Comparison of ENCODE assay signal across 21 cellular contexts in genomic region chr3:153623834-153624233, GRCh38.
DNase-seq lines count a peak whose midpoint lies in the region; ATAC-seq and TF ChIP-seq lines count a peak whose summit lies in the region.
"Had no signal": no experiment of that assay in that cellular context is flagged by ENCODE, and none has a peak within 500 bp of the region (broad histone marks: within the 10 kb centered on the region; RNA-seq: fewer than 3 reads in every experiment).

No MANE protein-coding gene starts in this region.

- TF ChIP-seq CTCF in MM.1S (IDR thresholded peaks at IDR 0.05; ENCODE audit: low read length) (no peak), uterus (IDR thresholded peaks at IDR 0.05) (no peak)

- no peaks in the 10 kb centered on the region for H3K9me2 ChIP-seq in MM.1S (replicated peaks; ENCODE audit: insufficient read depth, low read length)

- H3K27ac ChIP-seq in MM.1S (ENCODE audit: low read length) = peak overlapping the region; percentile 2; the same call in 1 of the 2 replicates
- H3K27ac ChIP-seq in uterus = no peak overlapping the region
- H3K27ac ChIP-seq: C4-2B, SJCRH30 had no signal

- peaks cover 79% of the 10 kb centered on the region for H3K4me1 ChIP-seq in MM.1S (ENCODE audit: low read length)
- no peaks in the 10 kb centered on the region for H3K4me1 ChIP-seq in uterus
- H3K4me1 ChIP-seq: SJCRH30 had no signal

- CTCF ChIA-PET in activated naive CD4-positive, alpha-beta T cell treated with anti-CD3 and anti-CD28 coated beads for 36 hours (lab: Charles Lee) = interaction anchor here (0.7 to 1.5 kb wide), 2 partner anchors 96 to 463 kb away, joined by 3 to 6 read pairs; no protein-coding TSS in a partner anchor

- peak; percentile 26 for ATAC-seq in activated T-helper 17 cell treated with anti-CD3 and anti-CD28 coated beads, Interleukin-2, amount 50 U/mL, for 72 hours (replicated peaks)
- ATAC-seq in stimulated activated naive CD8-positive, alpha-beta T cell treated with anti-CD3 and anti-CD28 coated beads, Interleukin-15, amount 100 ng/mL, for 72 hours = peak; percentile 46
- ATAC-seq: left colon, WTC11 had no signal

- no peak for DNase-seq in activated naive CD4-positive, alpha-beta T cell treated with anti-CD3 and anti-CD28 coated beads for 36 hours
- DNase-seq in activated naive CD4-positive, alpha-beta T cell (lab: John Stamatoyannopoulos, UW) = no peak
- DNase-seq in MM.1S (no peak), HuH-7 (ENCODE audit: low spot score) (no peak), uterus (no peak), middle frontal gyrus (ENCODE audit: extremely low spot score, low spot score) (no peak)
- DNase-seq in stimulated activated naive CD8-positive, alpha-beta T cell treated with anti-CD3 and anti-CD28 coated beads, Interleukin-15, amount 100 ng/mL, for 72 hours = no peak
- DNase-seq: ACHN, cerebellar nuclear complex, heart right ventricle, left colon, MG63, NCI-H1417 treated with DMSO at 0.1 percent for 48 hours, SJCRH30, spleen, upper lobe of left lung had no signal

- peak overlapping the region; percentile 8; the same call in 1 of the 2 replicates for H3K4me2 ChIP-seq in MM.1S (ENCODE audit: low read depth, low read length)

- H3K79me2 ChIP-seq in MM.1S (ENCODE audit: low read length) = no peaks in the 10 kb centered on the region

- H3K4me1 Mint-ChIP-seq in activated naive CD4-positive, alpha-beta T cell treated with anti-CD3 and anti-CD28 coated beads for 36 hours (ENCODE audit: low read depth) = peaks cover 70% of the 10 kb centered on the region
- H3K4me1 Mint-ChIP-seq in activated T-helper 17 cell treated with anti-CD3 and anti-CD28 coated beads, Interleukin-2, amount 50 U/mL, for 72 hours = peaks cover 55% of the 10 kb centered on the region
- H3K4me1 Mint-ChIP-seq in stimulated activated naive CD8-positive, alpha-beta T cell treated with anti-CD3 and anti-CD28 coated beads, Interleukin-15, amount 100 ng/mL, for 72 hours = peaks cover 69% of the 10 kb centered on the region

- peak overlapping the region; percentile 29 for H2AFZ ChIP-seq in MM.1S (ENCODE audit: low read length)

- no peaks in the 10 kb centered on the region; the same call in 1 of the 2 replicates for H3K9me3 ChIP-seq in MM.1S (replicated peaks; ENCODE audit: insufficient read depth, low read length)
- no peaks in the 10 kb centered on the region for H3K9me3 ChIP-seq in uterus
- H3K9me3 ChIP-seq: HAP-1, MG63, SJCRH30, upper lobe of left lung had no signal

- no peak for TF ChIP-seq POLR2A in uterus (IDR thresholded peaks at IDR 0.05)

- H3K9ac ChIP-seq in MM.1S (ENCODE audit: low read length) = no peak overlapping the region

- H3K27me3 ChIP-seq in MM.1S (replicated peaks; ENCODE audit: insufficient read depth, low read length) (no peaks in the 10 kb centered on the region), uterus (no peaks in the 10 kb centered on the region)
- H3K27me3 ChIP-seq: heart right ventricle, MG63, SJCRH30, spleen, upper lobe of left lung had no signal

- H4K20me1 ChIP-seq in MM.1S (ENCODE audit: insufficient read depth, low read length) = no peaks in the 10 kb centered on the region

- peaks cover 8% of the 10 kb centered on the region for H3K9me3 Mint-ChIP-seq in activated naive CD4-positive, alpha-beta T cell treated with anti-CD3 and anti-CD28 coated beads for 36 hours
- H3K9me3 Mint-ChIP-seq in activated T-helper 17 cell treated with anti-CD3 and anti-CD28 coated beads, Interleukin-2, amount 50 U/mL, for 72 hours = peaks cover 8% of the 10 kb centered on the region
- H3K9me3 Mint-ChIP-seq in stimulated activated naive CD8-positive, alpha-beta T cell treated with anti-CD3 and anti-CD28 coated beads, Interleukin-15, amount 100 ng/mL, for 72 hours = peaks cover 4 to 7% of the 10 kb centered on the region in 2 donors

- H3F3A ChIP-seq in MM.1S (ENCODE audit: insufficient read depth, low read length) = peaks cover 33% of the 10 kb centered on the region

- H3K36me3 ChIP-seq in MM.1S (replicated peaks; ENCODE audit: insufficient read depth, low read length) = no peaks in the 10 kb centered on the region
- no peaks in the 10 kb centered on the region for H3K36me3 ChIP-seq in uterus
- H3K36me3 ChIP-seq: HAP-1, heart right ventricle, MG63, SJCRH30, spleen, upper lobe of left lung had no signal

- peak overlapping the region; percentile 43 for H3K4me3 Mint-ChIP-seq in activated naive CD4-positive, alpha-beta T cell treated with anti-CD3 and anti-CD28 coated beads for 36 hours
- peak overlapping the region; percentile 78 for H3K4me3 Mint-ChIP-seq in activated T-helper 17 cell treated with anti-CD3 and anti-CD28 coated beads, Interleukin-2, amount 50 U/mL, for 72 hours
- H3K4me3 Mint-ChIP-seq in stimulated activated naive CD8-positive, alpha-beta T cell treated with anti-CD3 and anti-CD28 coated beads, Interleukin-15, amount 100 ng/mL, for 72 hours = peak overlapping the region; percentile 37 to 70
- H3K4me3 Mint-ChIP-seq: memory B cell, WTC11 had no signal

- H3K27ac Mint-ChIP-seq in activated naive CD4-positive, alpha-beta T cell treated with anti-CD3 and anti-CD28 coated beads for 36 hours = peak overlapping the region; percentile 95
- peak overlapping the region; percentile 97 for H3K27ac Mint-ChIP-seq in activated T-helper 17 cell treated with anti-CD3 and anti-CD28 coated beads, Interleukin-2, amount 50 U/mL, for 72 hours
- peak overlapping the region; percentile 95 to 97 for H3K27ac Mint-ChIP-seq in stimulated activated naive CD8-positive, alpha-beta T cell treated with anti-CD3 and anti-CD28 coated beads, Interleukin-15, amount 100 ng/mL, for 72 hours
- H3K27ac Mint-ChIP-seq: memory B cell, WTC11 had no signal

- intact Hi-C loops in activated naive CD4-positive, alpha-beta T cell treated with anti-CD3 and anti-CD28 coated beads for 36 hours (cut with micrococcal nuclease) = loop anchor here (1.0 to 10.0 kb wide), 10 partner anchors 19 to 1499 kb away; partner anchors contain the start of gene RAP2B
- intact Hi-C loops in uterus (cut with DNase I; ENCODE audit: low total_unique reads) = no loop called here

- H3K36me3 Mint-ChIP-seq in activated naive CD4-positive, alpha-beta T cell treated with anti-CD3 and anti-CD28 coated beads for 36 hours (ENCODE audit: low read depth) = peaks cover 2% of the 10 kb centered on the region
- H3K36me3 Mint-ChIP-seq in activated T-helper 17 cell treated with anti-CD3 and anti-CD28 coated beads, Interleukin-2, amount 50 U/mL, for 72 hours (ENCODE audit: low read depth) = peaks cover 4% of the 10 kb centered on the region
- H3K36me3 Mint-ChIP-seq: memory B cell had no signal

- no peaks in the 10 kb centered on the region for H3K27me3 Mint-ChIP-seq in activated naive CD4-positive, alpha-beta T cell treated with anti-CD3 and anti-CD28 coated beads for 36 hours (ENCODE audit: low read depth)
- H3K27me3 Mint-ChIP-seq in activated T-helper 17 cell treated with anti-CD3 and anti-CD28 coated beads, Interleukin-2, amount 50 U/mL, for 72 hours = no peaks in the 10 kb centered on the region
- H3K27me3 Mint-ChIP-seq in stimulated activated naive CD8-positive, alpha-beta T cell treated with anti-CD3 and anti-CD28 coated beads, Interleukin-15, amount 100 ng/mL, for 72 hours = no peaks in the 10 kb centered on the region

- H3K4me3 ChIP-seq in MM.1S (ENCODE audit: low read length) (no peak overlapping the region), uterus (no peak overlapping the region)
- H3K4me3 ChIP-seq: HAP-1, heart right ventricle, MG63, SJCRH30, spleen, upper lobe of left lung had no signal
